8 cellular contexts compared by ENCODE assay signal in the genomic region with DNA sequence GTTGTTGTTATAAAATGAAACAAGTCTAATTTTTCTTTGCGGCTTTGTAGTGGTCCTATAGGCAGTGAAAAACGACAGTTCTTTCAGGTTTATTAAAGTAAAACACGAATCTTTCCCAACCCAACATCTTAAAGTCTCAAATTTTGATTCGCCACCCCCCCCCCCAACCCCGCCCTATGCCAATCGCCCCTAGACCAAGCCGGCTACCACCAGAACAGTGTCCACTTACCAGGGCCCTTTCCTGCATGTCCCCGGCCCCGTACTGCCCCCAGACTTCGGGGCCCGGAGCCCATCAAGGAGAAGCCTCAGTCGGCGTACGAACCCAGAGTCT. TPM values are rescaled to one million over a fixed set of nuclear protein-coding genes. Genes with fewer than 3 reads are reported as not detected.
A peak's percentile ranks its signal among the peaks of the same experiment; 100 is the strongest.
DNase-seq lines count a peak whose midpoint lies in the region; ATAC-seq and TF ChIP-seq lines count a peak whose summit lies in the region.

No MANE protein-coding gene starts in this region.

- TF ChIP-seq POLR2A in adrenal gland (IDR thresholded peaks at IDR 0.05) (no peak), upper lobe of left lung (IDR thresholded peaks at IDR 0.05) (no peak)

- peaks cover 8 to 32% of the 10 kb centered on the region in 2 donors for H3K4me1 ChIP-seq in adrenal gland (replicated peaks in 1 of 2)
- H3K4me1 ChIP-seq in lower lobe of right lung: peaks cover 44% of the 10 kb centered on the region
- peaks cover 29 to 48% (median 34%) of the 10 kb centered on the region in 4 donors for H3K4me1 ChIP-seq in upper lobe of left lung

- H3K36me3 ChIP-seq in adrenal gland (replicated peaks in 1 of 2) (peaks cover 0 to 23% of the 10 kb centered on the region in 2 donors), lower lobe of right lung (peaks cover 37% of the 10 kb centered on the region), upper lobe of left lung (peaks cover 0 to 35% (median 10%) of the 10 kb centered on the region in 4 donors)

- peak overlapping the region; percentile 97 to 99 for H3K4me3 Mint-ChIP-seq in activated T-cell treated with anti-CD3 and anti-CD28 coated beads, Interleukin-2, amount 50 U/mL, for 72 hours

- ATAC-seq in activated T-cell treated with anti-CD3 and anti-CD28 coated beads, Interleukin-2, amount 50 U/mL, for 72 hours (replicated peaks in 1 of 2): peak in 1 of 2 donors; percentile 21
- ATAC-seq in lower lobe of right lung (peak; percentile 16 to 20), upper lobe of left lung (ENCODE audit: low FRiP score in 2 of 2) (peak; percentile 13 to 35)

- H3K27ac ChIP-seq in adrenal gland (peak overlapping the region in 4 of 5 donors; percentile 85 to 96 (median 92)), lower lobe of right lung (peak overlapping the region; percentile 92), upper lobe of left lung (peak overlapping the region; percentile 86 to 97 (median 91))

- WGBS in adrenal gland, 4 donors: 0 to 2% (median 1%) methylated on average over 5 to 14 of the region's 14 CpGs
- WGBS in upper lobe of left lung, 2 donors: 0 to 1% methylated on average over 14 of the region's 14 CpGs

- H3K27me3 Mint-ChIP-seq in activated T-cell treated with anti-CD3 and anti-CD28 coated beads, Interleukin-2, amount 50 U/mL, for 72 hours (ENCODE audit: low read depth): no peaks in the 10 kb centered on the region

- H3K9me3 ChIP-seq in adrenal gland (replicated peaks in 1 of 3) (no peaks in the 10 kb centered on the region), lower lobe of right lung (no peaks in the 10 kb centered on the region), upper lobe of left lung (no peaks in the 10 kb centered on the region)

- intact Hi-C loops in adrenal gland (cut with DNase I): no loop called here
- intact Hi-C loops in lower lobe of right lung (cut with DNase I): no loop called here

- no peaks in the 10 kb centered on the region for H3K9me3 Mint-ChIP-seq in activated T-cell treated with anti-CD3 and anti-CD28 coated beads, Interleukin-2, amount 50 U/mL, for 72 hours

- H3K4me1 Mint-ChIP-seq in activated T-cell treated with anti-CD3 and anti-CD28 coated beads, Interleukin-2, amount 50 U/mL, for 72 hours (ENCODE audit: low read depth): peaks cover 76% of the 10 kb centered on the region

- H3K27me3 ChIP-seq in adrenal gland: no peaks in the 10 kb centered on the region
- no peaks in the 10 kb centered on the region for H3K27me3 ChIP-seq in lower lobe of right lung (ENCODE audit: low read depth)
- no peaks in the 10 kb centered on the region for H3K27me3 ChIP-seq in upper lobe of left lung

- no peak for TF ChIP-seq CTCF in adrenal gland (IDR thresholded peaks at IDR 0.05)
- TF ChIP-seq CTCF in lower lobe of right lung (IDR thresholded peaks at IDR 0.05): no peak
- TF ChIP-seq CTCF in upper lobe of left lung (IDR thresholded peaks at IDR 0.05): no peak

- DNase-seq in activated T-cell treated with anti-CD3 and anti-CD28 coated beads, Interleukin-2, amount 50 U/mL, for 72 hours: no peak
- no peak for DNase-seq in activated T-cell treated with anti-CD3 and anti-CD28 coated beads, Interleukin-2, amount 50 U/mL, for 48 hours
- DNase-seq in adrenal gland (no peak), lower lobe of right lung (no peak), upper lobe of left lung (no peak), AML-193 (lab: John Stamatoyannopoulos, UW) (no peak), NCI-H345 (lab: John Stamatoyannopoulos, UW) (no peak), cortex of kidney (lab: John Stamatoyannopoulos, UW) (no peak)

- H3K4me3 ChIP-seq in adrenal gland (peak overlapping the region in 3 of 4 donors; percentile 66 to 90 (median 68)), lower lobe of right lung (peak overlapping the region; percentile 95), upper lobe of left lung (peak overlapping the region; percentile 59 to 98 (median 80))

- TF ChIP-seq EP300 in upper lobe of left lung (IDR thresholded peaks at IDR 0.05): no peak

- H3K36me3 Mint-ChIP-seq in activated T-cell treated with anti-CD3 and anti-CD28 coated beads, Interleukin-2, amount 50 U/mL, for 72 hours (ENCODE audit: insufficient read depth in 2 of 2): peaks cover 3 to 11% of the 10 kb centered on the region in 2 donors

- peak overlapping the region; percentile 99 for H3K27ac Mint-ChIP-seq in activated T-cell treated with anti-CD3 and anti-CD28 coated beads, Interleukin-2, amount 50 U/mL, for 72 hours

RNA-seq across cellular contexts. Expression of a gene that starts 0.3 kb away (rescaled TPM):
- total RNA-seq in activated T-cell treated with anti-CD3 and anti-CD28 coated beads, Interleukin-2, amount 50 U/mL, for 72 hours: 10 to 100 TPM; 22.5 to 23.5 TPM
- total RNA-seq in adrenal gland (10 to 100 TPM; 31.7 to 53.1 (median 38.3) TPM), lower lobe of right lung (21.1 TPM), upper lobe of left lung (10 to 100 TPM; 16.8 to 34.9 (median 19.4) TPM)
- 10 to 100 TPM; 57.4 to 83.1 (median 63.2) TPM for polyA plus RNA-seq in adrenal gland

RNA-seq across cellular contexts. Expression of a gene that starts 3.9 kb away (rescaled TPM):
- total RNA-seq in activated T-cell treated with anti-CD3 and anti-CD28 coated beads, Interleukin-2, amount 50 U/mL, for 72 hours: 10 to 100 TPM; 72.0 to 81.3 TPM
- 100 to 1,000 TPM in 5 of 8 donors, 10 to 100 TPM in 3; 73.5 to 197 (median 114) TPM for total RNA-seq in adrenal gland
- 100 to 1,000 TPM in 2 of 3 donors, 10 to 100 TPM in 1; 74.4 to 714 (median 520) TPM for polyA plus RNA-seq in adrenal gland
- 125 TPM for total RNA-seq in lower lobe of right lung
- 100 to 1,000 TPM in 4 of 6 donors, 10 to 100 TPM in 2; 54.9 to 202 (median 109) TPM for total RNA-seq in upper lobe of left lung

RNA-seq across cellular contexts. Expression of a gene that starts 29.9 kb away (rescaled TPM):
- total RNA-seq in activated T-cell treated with anti-CD3 and anti-CD28 coated beads, Interleukin-2, amount 50 U/mL, for 72 hours: 100 to 1,000 TPM; 120 to 127 TPM
- total RNA-seq in adrenal gland (10 to 100 TPM; 31.9 to 67.0 (median 41.6) TPM), lower lobe of right lung (32.3 TPM), upper lobe of left lung (10 to 100 TPM; 26.4 to 92.2 (median 38.3) TPM)
- polyA plus RNA-seq in adrenal gland: 10 to 100 TPM; 14.5 to 23.0 (median 21.9) TPM

RNA-seq across cellular contexts. Expression of a gene that starts 37.3 kb away (rescaled TPM):
- 100 to 1,000 TPM; 105 to 119 TPM for total RNA-seq in activated T-cell treated with anti-CD3 and anti-CD28 coated beads, Interleukin-2, amount 50 U/mL, for 72 hours
- total RNA-seq in adrenal gland (100 to 1,000 TPM in 2 of 8 donors, 10 to 100 TPM in 6; 61.3 to 133 (median 81.2) TPM), lower lobe of right lung (71.4 TPM), upper lobe of left lung (10 to 100 TPM; 55.1 to 84.0 (median 65.0) TPM)
- 100 to 1,000 TPM in 1 of 3 donors, 10 to 100 TPM in 2; 38.4 to 109 (median 52.7) TPM for polyA plus RNA-seq in adrenal gland
